2 cellular contexts compared by ENCODE assay signal in genomic region chr5:158387499-158387898, GRCh38.
TF ChIP-seq lines count a peak whose summit lies in the region.

No MANE protein-coding gene starts in this region.

TF ChIP-seq in SK-N-SH, 30 proteins besides CTCF, POLR2A, EP300 and RAD21 (continued from another document):
- TF ChIP-seq IRF3 (IDR thresholded peaks at IDR 0.05; ENCODE audit: low read depth, low read length) (no peak), MEF2A (IDR thresholded peaks at IDR 0.05; ENCODE audit: borderline replicate concordance, low read depth) (no peak), USF2 (IDR thresholded peaks at IDR 0.05; ENCODE audit: borderline replicate concordance, low read depth, low read length) (no peak), JUND (IDR thresholded peaks at IDR 0.05) (no peak), FOXM1 (IDR thresholded peaks at IDR 0.05; ENCODE audit: low read depth) (no peak), PBX3 (IDR thresholded peaks at IDR 0.05) (no peak), NFIC (IDR thresholded peaks at IDR 0.05; ENCODE audit: borderline replicate concordance) (no peak)
TF ChIP-seq in SK-N-SH: peak in this region for 0.

TF ChIP-seq in SK-N-SH treated with all-trans-retinoic acid at 6 μM for 48 hours, 23 proteins besides CTCF, POLR2A, EP300 and RAD21 (continued from another document):
- no peak for TF ChIP-seq PATZ1 (CRISPR knock-in tag; IDR thresholded peaks at IDR 0.05; ENCODE audit: borderline replicate concordance)
